In the genomic region with DNA sequence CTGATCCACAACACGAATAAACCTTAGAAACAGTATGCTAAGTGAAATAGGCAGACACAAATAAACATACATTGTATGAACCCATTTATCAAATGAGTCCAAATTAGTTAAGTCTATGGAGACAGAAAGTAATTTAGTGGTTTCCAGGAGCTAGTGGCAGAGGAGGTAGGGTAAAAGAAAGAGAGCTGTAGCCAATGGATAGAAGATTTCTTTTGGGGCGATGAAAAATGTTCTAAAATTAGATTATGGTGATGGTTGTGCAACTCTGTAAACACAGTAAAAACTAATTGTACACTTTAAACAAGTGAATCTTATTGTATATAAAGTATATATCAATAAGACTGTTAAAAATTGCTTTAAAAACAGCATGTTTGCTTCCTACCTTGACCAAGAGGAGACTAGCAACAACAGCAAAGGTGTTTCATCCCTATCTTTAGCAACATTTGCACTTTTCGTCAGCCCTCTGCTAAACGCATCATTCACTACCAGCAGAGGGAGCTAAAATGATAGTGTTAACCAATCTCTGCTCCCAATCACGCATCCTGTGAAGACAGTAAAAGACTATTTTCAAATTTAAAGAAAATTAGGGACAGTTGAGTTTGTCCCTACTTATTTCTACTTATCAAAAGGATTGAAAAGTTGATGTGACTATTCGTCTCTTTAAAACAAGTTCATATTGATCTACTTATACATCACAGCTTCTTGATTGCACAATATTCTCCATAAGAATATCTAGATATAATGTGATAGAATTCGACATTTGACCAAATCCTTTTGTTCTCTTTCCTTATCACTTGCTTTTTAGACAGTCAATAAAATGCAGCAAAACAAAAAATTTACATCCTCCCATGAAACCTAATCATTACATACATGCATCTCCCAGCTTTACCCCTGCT, we compare ENCODE assay signal across 8 cellular contexts. TPM values are rescaled to one million over a fixed set of nuclear protein-coding genes. Genes with fewer than 3 reads are reported as not detected.
DNase-seq lines count a peak whose midpoint lies in the region; ATAC-seq, FAIRE-seq and TF ChIP-seq lines count a peak whose summit lies in the region.

No MANE protein-coding gene starts in this region.

- H3K9ac ChIP-seq in fibroblast of lung (ENCODE audit: insufficient read depth, low read length), result no peak overlapping the region
- H3K9ac ChIP-seq in neural progenitor cell, result no peak overlapping the region

- H3K4me1 ChIP-seq in fibroblast of lung (ENCODE audit: control insufficient read depth, extremely low read depth, insufficient read depth, low read length) (no peaks in the 10 kb centered on the region), neural progenitor cell (no peaks in the 10 kb centered on the region)

- H3K9me3 Mint-ChIP-seq in neural progenitor cell, result peaks cover 26% of the 10 kb centered on the region

- H3K27ac ChIP-seq in fibroblast of lung (ENCODE audit: insufficient read depth, low read length), result no peak overlapping the region
- no peak overlapping the region for H3K27ac ChIP-seq in neural progenitor cell

- peak; percentile 84 for FAIRE-seq in GM12891 (lab: Jason Lieb, UNC)

- H3K9me3 ChIP-seq in fibroblast of lung (ENCODE audit: control insufficient read depth, insufficient read depth, low read depth, low read length) (no peaks in the 10 kb centered on the region), neural progenitor cell (ENCODE audit: low read depth) (peaks cover 10% of the 10 kb centered on the region)

- peaks cover 3% of the 10 kb centered on the region for H3K27me3 Mint-ChIP-seq in neural progenitor cell (ENCODE audit: insufficient read depth, low read depth)

- no peak for TF ChIP-seq POLR2A in GM12891 (IDR thresholded peaks at IDR 0.05; ENCODE audit: low read depth, low read length)

- H2AFZ ChIP-seq in fibroblast of lung (ENCODE audit: low read length), result no peak overlapping the region
- no peak overlapping the region for H2AFZ ChIP-seq in neural progenitor cell (replicated peaks)

- H3K4me3 ChIP-seq in fibroblast of lung (replicated peaks in 1 of 4; ENCODE audit: control extremely low read depth in 1 of 4, insufficient read depth in 1 of 4, low read depth in 3 of 4, low read length in 4 of 4) (no peak overlapping the region), neural progenitor cell (no peak overlapping the region)

- H4K20me1 ChIP-seq in fibroblast of lung (ENCODE audit: control insufficient read depth, extremely low read depth, insufficient read depth, low read length) (no peaks in the 10 kb centered on the region), neural progenitor cell (ENCODE audit: low read depth) (no peaks in the 10 kb centered on the region)

- no peak overlapping the region for H3K27ac Mint-ChIP-seq in neural progenitor cell

- no peaks in the 10 kb centered on the region for H3K36me3 ChIP-seq in fibroblast of lung (ENCODE audit: control insufficient read depth, insufficient read depth, low read length)
- H3K36me3 ChIP-seq in neural progenitor cell, result no peaks in the 10 kb centered on the region

- ATAC-seq in HG02678 (IDR thresholded peaks at IDR 0.05; ENCODE audit: unreplicated experiment), result peak; percentile 84

- peak; percentile 86 to 95 for TF ChIP-seq CTCF in fibroblast of lung (conservative IDR thresholded peaks at IDR 0.05 in 1 of 2, IDR thresholded peaks at IDR 0.05 in 1 of 2; ENCODE audit: low read depth in 1 of 2, low read length in 2 of 2)
- peak; percentile 88 for TF ChIP-seq CTCF in neural progenitor cell (IDR thresholded peaks at IDR 0.05)

- H3K27me3 ChIP-seq in fibroblast of lung (ENCODE audit: control insufficient read depth, insufficient read depth, low read length) (no peaks in the 10 kb centered on the region), neural progenitor cell (no peaks in the 10 kb centered on the region)

- no peaks in the 10 kb centered on the region for H3K36me3 Mint-ChIP-seq in neural progenitor cell

- H3K4me2 ChIP-seq in fibroblast of lung (ENCODE audit: extremely low read depth, insufficient read depth, low read length), result no peak overlapping the region
- no peak overlapping the region for H3K4me2 ChIP-seq in neural progenitor cell

- no peak overlapping the region for H3K4me3 Mint-ChIP-seq in neural progenitor cell

- H3K4me1 Mint-ChIP-seq in neural progenitor cell, result peaks cover 14% of the 10 kb centered on the region

- DNase-seq in AML-193 (lab: John Stamatoyannopoulos, UW), result peak; percentile 49 to 50
- DNase-seq in GM12891 (ENCODE audit: insufficient read length, low spot score), result no peak
- peak; percentile 56 for DNase-seq in NCI-H1092 (lab: John Stamatoyannopoulos, UW)
- DNase-seq in SW480 (ENCODE audit: low spot score), result peak; percentile 48
- peak; percentile 36 to 63 for DNase-seq in fibroblast of lung (ENCODE audit: low read depth in 2 of 2)
- peak; percentile 82 for DNase-seq in neural progenitor cell (ENCODE audit: low spot score)
- no peak for DNase-seq in effector CD4-positive, alpha-beta T cell

- no peaks in the 10 kb centered on the region for H3F3A ChIP-seq in neural progenitor cell (ENCODE audit: low read depth)

- H3K79me2 ChIP-seq in fibroblast of lung (ENCODE audit: control insufficient read depth, insufficient read depth, low read length), result no peaks in the 10 kb centered on the region
- H3K79me2 ChIP-seq in neural progenitor cell (ENCODE audit: low read depth), result no peaks in the 10 kb centered on the region

TF ChIP-seq in GM12891, 5 proteins besides CTCF, POLR2A, EP300 and RAD21:
- TF ChIP-seq POU2F2 (IDR thresholded peaks at IDR 0.05; ENCODE audit: low read depth, low read length) (no peak), PAX5 (IDR thresholded peaks at IDR 0.05; ENCODE audit: insufficient read depth, low read length, severe bottlenecking) (no peak), SPI1 (IDR thresholded peaks at IDR 0.05; ENCODE audit: low read depth, low read length) (no peak), POLR2AphosphoS5 (IDR thresholded peaks at IDR 0.05; ENCODE audit: low read depth, low read length) (no peak), TAF1 (IDR thresholded peaks at IDR 0.05; ENCODE audit: low read depth, low read length) (no peak)
TF ChIP-seq in GM12891: peak in this region for 0.

RNA-seq across cellular contexts. Expression of gene LGR5, which starts 24.0 kb away (rescaled TPM):
- polyA plus RNA-seq in GM12891 (2012; ENCODE audit: low read depth, missing spikeins), result 0.01 TPM
- not detected in 2 replicates for total RNA-seq in fibroblast of lung
- polyA plus RNA-seq in fibroblast of lung, result not detected in 2 replicates
- polyA plus RNA-seq in fibroblast of lung (2012), result not detected in 2 replicates
- polyA minus RNA-seq in fibroblast of lung (ENCODE audit: low replicate concordance), result not detected in 2 replicates
- total RNA-seq in neural progenitor cell (ENCODE audit: low replicate concordance), result 0.71 and 1.4 TPM in 2 replicates

Comparison
In these comparisons a context has a peak if more than half of its experiments do, and no peak if none do; other contexts are left out.
1. DNase-seq: peak in AML-193 (2 of 2), NCI-H1092 (single experiment), SW480 (single experiment), fibroblast of lung (2 of 2) and neural progenitor cell (single experiment); none in GM12891 (single experiment) and effector CD4-positive, alpha-beta T cell (single experiment).